9 cellular contexts compared by ENCODE assay signal in the genomic region with DNA sequence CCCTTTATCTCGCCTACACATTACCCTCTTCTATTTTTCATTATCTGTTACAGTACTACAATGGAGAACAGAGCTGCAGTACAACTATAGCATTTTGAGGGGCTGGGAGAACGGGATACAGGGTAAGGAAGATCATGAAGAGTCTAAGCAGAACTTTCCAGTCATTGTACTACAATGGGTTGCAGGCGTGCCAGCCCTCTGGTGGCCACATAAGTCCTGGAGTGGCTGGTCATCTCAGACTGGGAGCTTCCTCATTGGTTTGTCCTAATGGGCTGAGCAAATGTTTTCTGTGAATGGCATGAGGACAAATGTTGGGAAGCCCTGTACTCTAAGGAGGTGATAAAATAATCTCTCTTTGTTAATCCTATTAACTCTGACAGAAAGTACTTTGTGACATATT. TPM values are rescaled to one million over a fixed set of nuclear protein-coding genes. Genes with fewer than 3 reads are reported as not detected.
DNase-seq lines count a peak whose midpoint lies in the region; ATAC-seq and TF ChIP-seq lines count a peak whose summit lies in the region.
"Had no signal": no experiment of that assay in that cellular context is flagged by ENCODE, and none has a peak within 500 bp of the region (broad histone marks: within the 10 kb centered on the region; RNA-seq: fewer than 3 reads in every experiment).

No MANE protein-coding gene starts in this region.

- TF ChIP-seq CTCF in GM12864 (IDR thresholded peaks at IDR 0.05; ENCODE audit: low read depth, low read length, missing control alignments): peak; percentile 39
- peak; percentile 35 for TF ChIP-seq CTCF in Loucy (conservative IDR thresholded peaks at IDR 0.05; ENCODE audit: low read length)
- peak; percentile 77 for TF ChIP-seq CTCF in brain microvascular endothelial cell (IDR thresholded peaks at IDR 0.05; ENCODE audit: low read depth, low read length, missing control alignments)
- peak; percentile 59 for TF ChIP-seq CTCF in neural progenitor cell (IDR thresholded peaks at IDR 0.05)

- no peak overlapping the region for H3K4me2 ChIP-seq in Loucy (ENCODE audit: low read depth, low read length, poor library complexity, severe bottlenecking)
- no peak overlapping the region for H3K4me2 ChIP-seq in neural progenitor cell

- H3K9me2 ChIP-seq in Loucy (replicated peaks; ENCODE audit: low read depth, low read length): no peaks in the 10 kb centered on the region

- H3K9me3 ChIP-seq in Loucy (ENCODE audit: insufficient read depth, low read depth, low read length): no peaks in the 10 kb centered on the region
- H3K9me3 ChIP-seq in neural progenitor cell (ENCODE audit: low read depth): no peaks in the 10 kb centered on the region

- H3K79me2 ChIP-seq in Loucy (ENCODE audit: insufficient read depth, low read length) (no peaks in the 10 kb centered on the region), neural progenitor cell (ENCODE audit: low read depth) (no peaks in the 10 kb centered on the region)

- in situ Hi-C loops in brain microvascular endothelial cell (cut with HindIII; ENCODE audit: low pct_ligation_motif_present, low sequenced_read_pairs): no loop called here

- H3K4me3 ChIP-seq in GM12864 (ENCODE audit: low read depth, low read length) (no peak overlapping the region), Loucy (ENCODE audit: low read length, poor library complexity, severe bottlenecking) (no peak overlapping the region), brain microvascular endothelial cell (ENCODE audit: low read depth, low read length) (no peak overlapping the region), neural progenitor cell (no peak overlapping the region)

- DNase-seq in GM12864 (ENCODE audit: low read depth) (no peak), brain microvascular endothelial cell (peak; percentile 13), neural progenitor cell (ENCODE audit: low spot score) (peak; percentile 66), NCI-H1105 (lab: John Stamatoyannopoulos, UW) (no peak)
- DNase-seq in activated naive CD8-positive, alpha-beta T cell treated with anti-CD3 and anti-CD28 coated beads for 36 hours: no peak
- DNase-seq in activated effector memory CD4-positive, alpha-beta T cell treated with anti-CD3 and anti-CD28 coated beads, Interleukin-2, amount 50 U/mL, for 16 hours: no peak

- H3K4me1 ChIP-seq in Loucy (ENCODE audit: insufficient read depth, low read length, poor library complexity, severe bottlenecking) (no peaks in the 10 kb centered on the region), neural progenitor cell (no peaks in the 10 kb centered on the region)

- ATAC-seq in HG02938 (IDR thresholded peaks at IDR 0.05; ENCODE audit: unreplicated experiment): no peak

- peaks cover 6% of the 10 kb centered on the region for H3K36me3 Mint-ChIP-seq in neural progenitor cell
- peaks cover 16% of the 10 kb centered on the region for H3K36me3 Mint-ChIP-seq in activated naive CD8-positive, alpha-beta T cell treated with anti-CD3 and anti-CD28 coated beads for 36 hours

- H3F3A ChIP-seq in Loucy (ENCODE audit: low read depth) (no peaks in the 10 kb centered on the region), neural progenitor cell (ENCODE audit: low read depth) (no peaks in the 10 kb centered on the region)

- H2AFZ ChIP-seq in Loucy (ENCODE audit: low read length) (no peak overlapping the region), neural progenitor cell (replicated peaks) (peak overlapping the region; percentile 80)

- no peak overlapping the region for H3K9ac ChIP-seq in Loucy (ENCODE audit: low read depth, low read length, poor library complexity, severe bottlenecking)
- no peak overlapping the region for H3K9ac ChIP-seq in neural progenitor cell

- no peaks in the 10 kb centered on the region for H4K20me1 ChIP-seq in Loucy (ENCODE audit: insufficient read depth, low read length, poor library complexity, severe bottlenecking)
- H4K20me1 ChIP-seq in neural progenitor cell (ENCODE audit: low read depth): no peaks in the 10 kb centered on the region

- peaks cover under 1% of the 10 kb centered on the region for H3K9me3 Mint-ChIP-seq in neural progenitor cell
- peaks cover 10% of the 10 kb centered on the region for H3K9me3 Mint-ChIP-seq in activated naive CD8-positive, alpha-beta T cell treated with anti-CD3 and anti-CD28 coated beads for 36 hours
- H3K9me3 Mint-ChIP-seq: activated naive CD4-positive, alpha-beta T cell treated with anti-CD3 and anti-CD28 coated beads, Interleukin-2, amount 50 U/mL, for 24 hours had no signal

- no peak overlapping the region for H3K27ac ChIP-seq in brain microvascular endothelial cell
- H3K27ac ChIP-seq in neural progenitor cell: no peak overlapping the region

- H3K4me1 Mint-ChIP-seq in neural progenitor cell: no peaks in the 10 kb centered on the region
- peaks cover 12% of the 10 kb centered on the region for H3K4me1 Mint-ChIP-seq in activated naive CD8-positive, alpha-beta T cell treated with anti-CD3 and anti-CD28 coated beads for 36 hours

- no peak overlapping the region for H3K4me3 Mint-ChIP-seq in neural progenitor cell
- H3K4me3 Mint-ChIP-seq in activated naive CD8-positive, alpha-beta T cell treated with anti-CD3 and anti-CD28 coated beads for 36 hours: no peak overlapping the region
- H3K4me3 Mint-ChIP-seq: activated naive CD4-positive, alpha-beta T cell treated with anti-CD3 and anti-CD28 coated beads, Interleukin-2, amount 50 U/mL, for 24 hours had no signal

- no peak overlapping the region for H3K27ac Mint-ChIP-seq in neural progenitor cell
- no peak overlapping the region for H3K27ac Mint-ChIP-seq in activated naive CD8-positive, alpha-beta T cell treated with anti-CD3 and anti-CD28 coated beads for 36 hours
- H3K27ac Mint-ChIP-seq: activated naive CD4-positive, alpha-beta T cell treated with anti-CD3 and anti-CD28 coated beads, Interleukin-2, amount 50 U/mL, for 24 hours had no signal

- H3K27me3 ChIP-seq in Loucy (ENCODE audit: insufficient read depth, low read length, poor library complexity, severe bottlenecking): no peaks in the 10 kb centered on the region
- H3K27me3 ChIP-seq in brain microvascular endothelial cell (replicated peaks): no peaks in the 10 kb centered on the region
- H3K27me3 ChIP-seq in neural progenitor cell: no peaks in the 10 kb centered on the region

- no peaks in the 10 kb centered on the region for H3K36me3 ChIP-seq in Loucy (ENCODE audit: insufficient read depth, low read length)
- H3K36me3 ChIP-seq in brain microvascular endothelial cell (replicated peaks): no peaks in the 10 kb centered on the region
- H3K36me3 ChIP-seq in neural progenitor cell: no peaks in the 10 kb centered on the region

- H3K27me3 Mint-ChIP-seq in neural progenitor cell (ENCODE audit: insufficient read depth, low read depth): no peaks in the 10 kb centered on the region
- H3K27me3 Mint-ChIP-seq in activated naive CD8-positive, alpha-beta T cell treated with anti-CD3 and anti-CD28 coated beads for 36 hours: no peaks in the 10 kb centered on the region
- H3K27me3 Mint-ChIP-seq: activated naive CD4-positive, alpha-beta T cell treated with anti-CD3 and anti-CD28 coated beads, Interleukin-2, amount 50 U/mL, for 24 hours had no signal

RNA-seq across cellular contexts. Expression of gene TMEM106B, which starts 33.0 kb away (rescaled TPM):
- 57.4 and 96.5 TPM in 2 replicates for total RNA-seq in neural progenitor cell (ENCODE audit: low replicate concordance)
- total RNA-seq in activated naive CD8-positive, alpha-beta T cell treated with anti-CD3 and anti-CD28 coated beads for 36 hours: 10 to 100 TPM; 27.7 to 28.8 TPM

Comparison
In these comparisons a context has a peak if more than half of its experiments do, and no peak if none do; other contexts are left out.
1. DNase-seq: peak in brain microvascular endothelial cell (single experiment) and neural progenitor cell (single experiment); none in GM12864 (single experiment), activated naive CD8-positive, alpha-beta T cell treated with anti-CD3 and anti-CD28 coated beads for 36 hours (single experiment), activated effector memory CD4-positive, alpha-beta T cell treated with anti-CD3 and anti-CD28 coated beads, Interleukin-2, amount 50 U/mL, for 16 hours (single experiment) and NCI-H1105 (single experiment).
2. Peak in every context shown above with its lines, with median percentiles within 50 percentile points of each other: CTCF ChIP-seq.